Comparison of ENCODE assay signal across 25 cellular contexts in genomic region chr10:112132429-112132828, GRCh38. TPM values are rescaled to one million over a fixed set of nuclear protein-coding genes. Genes with fewer than 3 reads are reported as not detected.
DNase-seq lines count a peak whose midpoint lies in the region; ATAC-seq, FAIRE-seq and TF ChIP-seq lines count a peak whose summit lies in the region.
"Had no signal": no experiment of that assay in that cellular context is flagged by ENCODE, and none has a peak within 500 bp of the region (broad histone marks: within the 10 kb centered on the region; RNA-seq: fewer than 3 reads in every experiment).

No MANE protein-coding gene starts in this region.

- FAIRE-seq in HepG2 (lab: Jason Lieb, UNC) = no peak
- FAIRE-seq: A204.1, D721Med, GM12891, GM18507 had no signal

- H3K4me3 Mint-ChIP-seq in type B pancreatic cell = no peak overlapping the region
- H3K4me3 Mint-ChIP-seq in activated T-cell treated with anti-CD3 and anti-CD28 coated beads, Interleukin-2, amount 50 U/mL, for 24 hours = no peak overlapping the region
- H3K4me3 Mint-ChIP-seq: B cell; CD4-positive, CD25-positive, alpha-beta regulatory T cell; CD8-positive, alpha-beta T cell; GM23338; H9 had no signal

- no peaks in the 10 kb centered on the region for H3K79me2 ChIP-seq in HepG2 (ENCODE audit: insufficient read depth, low read length)
- no peaks in the 10 kb centered on the region for H3K79me2 ChIP-seq in trophoblast cell (ENCODE audit: control insufficient read depth, insufficient read depth, low read length, poor library complexity)

- H3K27me3 Mint-ChIP-seq in type B pancreatic cell = peaks cover 32% of the 10 kb centered on the region
- H3K27me3 Mint-ChIP-seq in activated T-cell treated with anti-CD3 and anti-CD28 coated beads, Interleukin-2, amount 50 U/mL, for 24 hours = no peaks in the 10 kb centered on the region
- H3K27me3 Mint-ChIP-seq: B cell; CD4-positive, CD25-positive, alpha-beta regulatory T cell had no signal

- TF ChIP-seq POLR2A in HepG2 (IDR thresholded peaks at IDR 0.05; ENCODE audit: insufficient read depth in 1 of 2, low read depth in 2 of 2, low read length in 2 of 2) (0 out of 4 replicates have a peak, but pooled peaks of 1 of the 2 experiments have one; percentile 18), right lobe of liver (IDR thresholded peaks at IDR 0.05) (no peak), gastrocnemius medialis (IDR thresholded peaks at IDR 0.05) (no peak)

- H2AFZ ChIP-seq in HepG2 (ENCODE audit: low read length) (no peak overlapping the region), trophoblast cell (ENCODE audit: insufficient read depth, low read length, poor library complexity) (no peak overlapping the region)
- H2AFZ ChIP-seq: GM23338 had no signal

- H3K4me1 ChIP-seq in HepG2 (ENCODE audit: insufficient read depth, low read length) = no peaks in the 10 kb centered on the region
- H3K4me1 ChIP-seq in right lobe of liver = no peaks in the 10 kb centered on the region
- peaks cover 4 to 16% of the 10 kb centered on the region in 2 donors for H3K4me1 ChIP-seq in gastrocnemius medialis
- H3K4me1 ChIP-seq in trophoblast cell (ENCODE audit: control insufficient read depth in 1 of 2, insufficient read depth in 2 of 2, low read length in 2 of 2) = no peaks in the 10 kb centered on the region
- H3K4me1 ChIP-seq: Caco-2 had no signal

- H4K91ac ChIP-seq in trophoblast cell (ENCODE audit: low read depth, low read length) = no peak overlapping the region

- CTCF ChIA-PET in HepG2 (lab: Yijun Ruan, JAX; ENCODE audit: low intra/inter-chr PET ratio, low total read pairs) = no interaction called here

- TF ChIP-seq CTCF in HepG2 (CRISPR knock-in tag; IDR thresholded peaks at IDR 0.05) (no peak), right lobe of liver (IDR thresholded peaks at IDR 0.05) (no peak), gastrocnemius medialis (IDR thresholded peaks at IDR 0.05 in 4 of 5, conservative IDR thresholded peaks at IDR 0.05 in 1 of 5) (no peak), type B pancreatic cell (conservative IDR thresholded peaks at IDR 0.05) (no peak)

- peaks cover 38% of the 10 kb centered on the region for H3K4me1 Mint-ChIP-seq in type B pancreatic cell (ENCODE audit: unreplicated experiment)
- H3K4me1 Mint-ChIP-seq in activated T-cell treated with anti-CD3 and anti-CD28 coated beads, Interleukin-2, amount 50 U/mL, for 24 hours (ENCODE audit: low read depth) = no peaks in the 10 kb centered on the region
- H3K4me1 Mint-ChIP-seq: B cell; CD4-positive, CD25-positive, alpha-beta regulatory T cell had no signal

- POLR2A ChIA-PET in HepG2 (lab: Yijun Ruan, JAX) = no interaction called here

- H3K9me3 ChIP-seq in HepG2 (ENCODE audit: low read length) (no peaks in the 10 kb centered on the region), right lobe of liver (no peaks in the 10 kb centered on the region), gastrocnemius medialis (no peaks in the 10 kb centered on the region), trophoblast cell (ENCODE audit: insufficient read depth, low read depth, low read length) (no peaks in the 10 kb centered on the region)
- H3K9me3 ChIP-seq: BLaER1, Caco-2 had no signal

- no peak overlapping the region for H2BK120ac ChIP-seq in trophoblast cell (ENCODE audit: insufficient read depth, low read length, poor library complexity)

- no peak overlapping the region for H2BK5ac ChIP-seq in trophoblast cell (ENCODE audit: low read depth, low read length, poor library complexity)

- no peak overlapping the region for H3K4me2 ChIP-seq in HepG2 (ENCODE audit: low read depth, low read length)
- no peak overlapping the region for H3K4me2 ChIP-seq in trophoblast cell (ENCODE audit: low read length)
- H3K4me2 ChIP-seq: BLaER1, GM23338 had no signal

- 75% methylated on average over 4 of the region's 4 CpGs for WGBS in HepG2 (ENCODE audit: low lambda C conversion rate)
- WGBS in right lobe of liver (ENCODE audit: insufficient coverage, low coverage, low lambda C conversion rate, missing lambda C conversion rate) = 42% methylated on average over 3 of the region's 4 CpGs
- no CpG with 5 or more reads among the region's 4 CpGs for WGBS in trophoblast cell (ENCODE audit: extremely low coverage, insufficient coverage, insufficient read length)

- DNase-seq in HepG2 (ENCODE audit: low spot score) (no peak), right lobe of liver (no peak), myocyte (ENCODE audit: low read depth) (peak; percentile 43), gastrocnemius medialis (peak in 1 of 2 donors; percentile 23), type B pancreatic cell (ENCODE audit: extremely low spot score, unreplicated experiment) (no peak), trophoblast cell (no peak)
- DNase-seq in activated T-cell treated with anti-CD3 and anti-CD28 coated beads, Interleukin-2, amount 50 U/mL, for 24 hours = no peak
- no peak for DNase-seq in stimulated activated naive CD4-positive, alpha-beta T cell treated with Interleukin-2 at 50 U/mL for 16 hours (lab: John Stamatoyannopoulos, UW)
- DNase-seq: Caco-2; CD4-positive, CD25-positive, alpha-beta regulatory T cell; DMS 273 treated with DMSO at 0.1 percent for 48 hours; DMS79; GF-D8; H9 had no signal

- H3K27ac Mint-ChIP-seq in type B pancreatic cell = peak overlapping the region; percentile 22
- H3K27ac Mint-ChIP-seq in activated T-cell treated with anti-CD3 and anti-CD28 coated beads, Interleukin-2, amount 50 U/mL, for 24 hours = no peak overlapping the region
- H3K27ac Mint-ChIP-seq: B cell; CD4-positive, CD25-positive, alpha-beta regulatory T cell; CD8-positive, alpha-beta T cell; GM23338; H9 had no signal

- ATAC-seq in HepG2 (no peak), right lobe of liver (no peak), gastrocnemius medialis (peak; percentile 38 to 70)
- ATAC-seq: CD8-positive, alpha-beta T cell; GM23338; HCT116 had no signal

- BruUV-seq in HepG2 (replicated peaks; lab: Mats Ljungman, UMichigan) = no TSS peak

- TF ChIP-seq RAD21 in HepG2 (CRISPR knock-in tag; IDR thresholded peaks at IDR 0.05) = no peak

- H3K4ac ChIP-seq in trophoblast cell (ENCODE audit: low read depth, low read length) = no peak overlapping the region

- in situ Hi-C loops in HepG2 (cut with HindIII; ENCODE audit: extremely low pct_ligation_motif_present, low pct_unique_long_range_greater_than_20kb) = loop anchor here (10.0 to 25.0 kb wide), 2 partner anchors 305 to 378 kb away; partner anchors contain the start of genes VTI1A and ZDHHC6
- in situ Hi-C loops in gastrocnemius medialis (cut with MboI; ENCODE audit: low sequenced_read_pairs in 4 of 4) = loop anchor here in 3 of 4 donors (10.0 to 25.0 kb wide), 2 partner anchors 370 to 378 kb away; no protein-coding TSS in a partner anchor

- H3K4me3 ChIP-seq in HepG2 (replicated peaks in 1 of 3; ENCODE audit: insufficient read depth in 1 of 3, low read depth in 2 of 3, low read length in 3 of 3) (no peak overlapping the region), right lobe of liver (no peak overlapping the region), gastrocnemius medialis (no peak overlapping the region), trophoblast cell (ENCODE audit: low read depth, low read length) (no peak overlapping the region)
- H3K4me3 ChIP-seq: BLaER1, GM23338 had no signal

- no peak overlapping the region for H4K12ac ChIP-seq in trophoblast cell (ENCODE audit: low read depth, low read length)

- H3K23ac ChIP-seq in trophoblast cell (ENCODE audit: low read length) = no peak overlapping the region

- H3K14ac ChIP-seq in trophoblast cell (ENCODE audit: low read length) = no peak overlapping the region

- H3K36me3 Mint-ChIP-seq in type B pancreatic cell = no peaks in the 10 kb centered on the region
- H3K36me3 Mint-ChIP-seq in activated T-cell treated with anti-CD3 and anti-CD28 coated beads, Interleukin-2, amount 50 U/mL, for 24 hours (ENCODE audit: low read depth) = no peaks in the 10 kb centered on the region
- H3K36me3 Mint-ChIP-seq: CD4-positive, CD25-positive, alpha-beta regulatory T cell; CD8-positive, alpha-beta T cell had no signal

- TF ChIP-seq EP300 in HepG2 (IDR thresholded peaks at IDR 0.05; ENCODE audit: low read depth in 2 of 2, low read length in 2 of 2) = no peak
- TF ChIP-seq EP300 in HepG2 (CRISPR knock-in tag; IDR thresholded peaks at IDR 0.05; ENCODE audit: borderline replicate concordance) = no peak

- H2BK12ac ChIP-seq in trophoblast cell (ENCODE audit: low read length) = no peak overlapping the region

- H3K9ac ChIP-seq in HepG2 (ENCODE audit: insufficient read depth, low read depth, low read length) (no peak overlapping the region), trophoblast cell (ENCODE audit: low read length) (no peak overlapping the region)
- H3K9ac ChIP-seq: BLaER1 had no signal

- H3K9me3 Mint-ChIP-seq in type B pancreatic cell = no peaks in the 10 kb centered on the region
- H3K9me3 Mint-ChIP-seq in activated T-cell treated with anti-CD3 and anti-CD28 coated beads, Interleukin-2, amount 50 U/mL, for 24 hours = no peaks in the 10 kb centered on the region
- H3K9me3 Mint-ChIP-seq: CD4-positive, CD25-positive, alpha-beta regulatory T cell; CD8-positive, alpha-beta T cell; GM23338; H9 had no signal

- no peak overlapping the region for H3K18ac ChIP-seq in trophoblast cell (ENCODE audit: low read length)

- H3K27ac ChIP-seq in HepG2 (ENCODE audit: extremely low read length, insufficient read depth, low read length) = no peak overlapping the region
- no peak overlapping the region for H3K27ac ChIP-seq in right lobe of liver
- H3K27ac ChIP-seq in gastrocnemius medialis = peak overlapping the region; percentile 68 to 76 (median 72)
- no peak overlapping the region for H3K27ac ChIP-seq in trophoblast cell (ENCODE audit: low read depth, low read length)
- H3K27ac ChIP-seq: 22Rv1, BLaER1, C4-2B had no signal

- H3K36me3 ChIP-seq in HepG2 (replicated peaks in 1 of 2; ENCODE audit: control insufficient read depth in 1 of 2, insufficient read depth in 2 of 2, low read length in 2 of 2) (peaks cover 2 to 15% of the 10 kb centered on the region in 2 experiments; a peak in 3 of 5 replicates), right lobe of liver (no peaks in the 10 kb centered on the region), gastrocnemius medialis (no peaks in the 10 kb centered on the region), trophoblast cell (ENCODE audit: control insufficient read depth in 1 of 2, insufficient read depth in 2 of 2, low read length in 2 of 2) (no peaks in the 10 kb centered on the region)
- H3K36me3 ChIP-seq: BLaER1 had no signal

- H4K20me1 ChIP-seq in HepG2 (ENCODE audit: insufficient read depth, low read length) = no peaks in the 10 kb centered on the region
- H4K20me1 ChIP-seq: BLaER1 had no signal

- H2AK5ac ChIP-seq in trophoblast cell (ENCODE audit: low read length) = no peak overlapping the region

- no peak overlapping the region for H4K8ac ChIP-seq in trophoblast cell (ENCODE audit: low read depth, low read length)

- intact Hi-C loops in HepG2 (cut with micrococcal nuclease; ENCODE audit: unreplicated experiment) = no loop called here
- intact Hi-C loops in right lobe of liver (cut with DNase I) = loop anchor here in 1 of 2 donors (10.0 kb wide), 1 partner anchor 182 kb away; no protein-coding TSS in a partner anchor
- intact Hi-C loops in gastrocnemius medialis (cut with DNase I; ENCODE audit: low total_unique reads) = loop anchor here (10.0 kb wide), 1 partner anchor 378 kb away; no protein-coding TSS in a partner anchor

- H3K79me1 ChIP-seq in trophoblast cell (ENCODE audit: low read length) = no peaks in the 10 kb centered on the region

- H3K27me3 ChIP-seq in HepG2 (ENCODE audit: control insufficient read depth in 1 of 2, insufficient read depth in 2 of 2, low read length in 2 of 2) = no peaks in the 10 kb centered on the region
- no peaks in the 10 kb centered on the region for H3K27me3 ChIP-seq in right lobe of liver
- H3K27me3 ChIP-seq in gastrocnemius medialis = no peaks in the 10 kb centered on the region
- no peaks in the 10 kb centered on the region for H3K27me3 ChIP-seq in trophoblast cell (ENCODE audit: insufficient read depth, low read length)
- H3K27me3 ChIP-seq: BLaER1 had no signal

RNA-seq across cellular contexts. Expression of gene GPAM, which starts 51.1 kb away (rescaled TPM):
- total RNA-seq in HepG2 (2016; rRNA removed; fragmentation: Illumina TruSeq; extraction: Trizol) (130 and 140 TPM in 2 replicates), right lobe of liver (100 to 1,000 TPM in 2 of 6 experiments, 10 to 100 TPM in 4; 78.8 to 340 (median 90.3) TPM), myocyte (10.5 and 11.9 TPM in 2 replicates), gastrocnemius medialis (1 to 10 TPM; 4.0 to 9.0 (median 4.6) TPM), type B pancreatic cell (ENCODE audit: low replicate concordance) (16.8 and 24.1 TPM in 2 replicates)
- 19.1 and 21.3 TPM in 2 replicates for total RNA-seq in HepG2 (2016; cell fraction: cytosol; rRNA removed; fragmentation: Illumina TruSeq; extraction: Trizol; ENCODE audit: low read depth)
- 132 and 135 TPM in 2 replicates for total RNA-seq in HepG2 (2016; cell fraction: insoluble cytoplasmic fraction; rRNA removed; fragmentation: Illumina TruSeq; extraction: Trizol)
- total RNA-seq in HepG2 (2016; cell fraction: membrane; rRNA removed; fragmentation: Illumina TruSeq; extraction: Trizol) = 47.4 and 55.1 TPM in 2 replicates
- 251 and 257 TPM in 2 replicates for total RNA-seq in HepG2 (2016; cell fraction: nucleus; rRNA removed; fragmentation: Illumina TruSeq; extraction: Trizol)
- polyA plus RNA-seq in HepG2 (2011; rRNA removed) = 36.8 and 43.0 TPM in 2 replicates
- polyA plus RNA-seq in HepG2 (2011; cell fraction: cytosol; rRNA removed) = 14.4 and 28.4 TPM in 2 replicates
- polyA plus RNA-seq in HepG2 (2011; cell fraction: nucleus; rRNA removed) = 39.1 and 57.9 TPM in 2 replicates
- 53.4 and 86.4 TPM in 2 replicates for polyA plus RNA-seq in HepG2 (2012)
- 5.1 and 5.7 TPM in 2 replicates for polyA plus RNA-seq in HepG2 (2016; cell fraction: cytosol; fragmentation: Illumina TruSeq; extraction: Trizol; ENCODE audit: low read depth)
- 57.8 and 65.3 TPM in 2 replicates for polyA plus RNA-seq in HepG2 (2016; cell fraction: insoluble cytoplasmic fraction; fragmentation: Illumina TruSeq; extraction: Trizol; ENCODE audit: low read depth)
- polyA plus RNA-seq in HepG2 (2016; cell fraction: membrane; fragmentation: Illumina TruSeq; extraction: Trizol; ENCODE audit: low read depth) = 14.2 and 17.2 TPM in 2 replicates
- 165 and 177 TPM in 2 replicates for polyA plus RNA-seq in HepG2 (2016; cell fraction: nucleus; fragmentation: Illumina TruSeq; extraction: Trizol; ENCODE audit: insufficient read depth, low read depth)
- 18.6 and 65.9 TPM in 2 replicates for polyA minus RNA-seq in HepG2 (2011; rRNA and poly(A)+ RNA removed; ENCODE audit: low replicate concordance)
- 23.7 and 35.7 TPM in 2 replicates for polyA minus RNA-seq in HepG2 (2011; cell fraction: cytosol; rRNA and poly(A)+ RNA removed)
- polyA minus RNA-seq in HepG2 (2011; cell fraction: nucleus; rRNA and poly(A)+ RNA removed) = 174 and 229 TPM in 2 replicates
- 3.8 TPM for polyA plus RNA-seq in myocyte (2012)
- 3.9 and 4.1 TPM in 2 replicates for polyA plus RNA-seq in trophoblast cell (2013)

Comparison
In these comparisons a context has a peak if more than half of its experiments do, and no peak if none do; other contexts are left out.
1. ATAC-seq: peak in gastrocnemius medialis (2 of 2); none in HepG2 (single experiment) and right lobe of liver (0 of 4).
2. H3K27ac ChIP-seq: peak in gastrocnemius medialis (4 of 4); none in HepG2 (single experiment), right lobe of liver (0 of 3) and trophoblast cell (single experiment).